15 cellular contexts compared by ENCODE assay signal in the genomic region with DNA sequence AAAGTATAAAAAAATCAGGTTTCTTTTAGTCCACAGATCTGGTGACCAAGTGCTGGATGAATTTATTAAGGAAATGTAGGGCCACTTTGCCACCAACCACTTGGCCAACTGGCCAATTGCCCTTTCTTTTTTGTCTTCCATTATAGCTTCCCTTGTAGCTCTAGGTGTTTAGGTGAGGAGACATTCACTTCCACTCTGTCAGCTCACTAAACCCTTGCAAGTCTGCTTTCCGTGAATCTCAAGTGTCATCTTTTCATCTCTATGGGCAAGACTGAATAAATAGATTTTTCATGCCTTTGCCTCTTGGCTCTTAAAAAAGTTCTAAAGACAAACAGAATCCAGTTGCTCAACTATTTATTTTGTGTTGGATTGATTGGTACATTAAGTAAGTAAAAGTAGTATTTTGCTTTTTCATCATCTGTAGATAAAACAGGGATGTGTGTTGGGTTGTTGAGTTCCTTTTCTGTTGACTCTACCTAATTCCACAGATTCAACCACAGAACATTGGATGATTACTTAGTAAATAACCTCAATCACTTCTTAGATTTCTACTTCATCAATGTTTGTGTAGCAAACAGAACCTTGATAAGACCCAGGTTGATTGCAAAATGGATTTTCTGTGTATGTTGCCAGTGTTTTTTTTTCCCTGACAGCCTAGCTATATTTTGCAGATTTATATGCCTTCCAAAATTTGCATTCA.
DNase-seq lines count a peak whose midpoint lies in the region; ATAC-seq and TF ChIP-seq lines count a peak whose summit lies in the region.
"Had no signal": no experiment of that assay in that cellular context is flagged by ENCODE, and none has a peak within 500 bp of the region (broad histone marks: within the 10 kb centered on the region; RNA-seq: fewer than 3 reads in every experiment).

No MANE protein-coding gene starts in this region.

- TF ChIP-seq CTCF in body of pancreas (IDR thresholded peaks at IDR 0.05) (no peak), right lobe of liver (IDR thresholded peaks at IDR 0.05) (no peak), thyroid gland (IDR thresholded peaks at IDR 0.05) (no peak)

- intact Hi-C loops in body of pancreas (cut with DNase I), result no loop called here
- intact Hi-C loops in right lobe of liver (cut with DNase I), result no loop called here
- intact Hi-C loops in thyroid gland (cut with DNase I), result no loop called here

- H3K4me3 ChIP-seq in body of pancreas (no peak overlapping the region), right lobe of liver (no peak overlapping the region), thyroid gland (replicated peaks in 1 of 3) (no peak overlapping the region)
- H3K4me3 ChIP-seq in CD8-positive, alpha-beta memory T cell (ENCODE audit: low read length), result no peak overlapping the region
- H3K4me3 ChIP-seq: A549, GM12878, GM23338 had no signal

- H3K9me3 Mint-ChIP-seq in CD8-positive, alpha-beta memory T cell, result no peaks in the 10 kb centered on the region
- H3K9me3 Mint-ChIP-seq: CD4-positive, alpha-beta memory T cell; GM23338; H9 had no signal

- peaks cover 4 to 8% of the 10 kb centered on the region in 2 donors for H3K27me3 Mint-ChIP-seq in CD8-positive, alpha-beta memory T cell

- H3K4me3 Mint-ChIP-seq in CD8-positive, alpha-beta memory T cell, result no peak overlapping the region
- H3K4me3 Mint-ChIP-seq: CD4-positive, alpha-beta memory T cell; GM23338; H9 had no signal

- peaks cover 10% of the 10 kb centered on the region for H3K4me1 ChIP-seq in body of pancreas
- peaks cover 0 to 10% (median 0%) of the 10 kb centered on the region in 4 donors for H3K4me1 ChIP-seq in right lobe of liver
- peaks cover 7 to 33% of the 10 kb centered on the region in 2 donors for H3K4me1 ChIP-seq in thyroid gland
- H3K4me1 ChIP-seq in CD8-positive, alpha-beta memory T cell (ENCODE audit: insufficient read depth, low read length), result no peaks in the 10 kb centered on the region
- H3K4me1 ChIP-seq: A549, BE2C had no signal

- no peaks in the 10 kb centered on the region for H3K36me3 ChIP-seq in body of pancreas (replicated peaks in 1 of 2; ENCODE audit: insufficient read depth in 1 of 2, low read depth in 2 of 2)
- H3K36me3 ChIP-seq in right lobe of liver, result no peaks in the 10 kb centered on the region
- H3K36me3 ChIP-seq in thyroid gland, result no peaks in the 10 kb centered on the region
- no peaks in the 10 kb centered on the region for H3K36me3 ChIP-seq in CD8-positive, alpha-beta memory T cell (ENCODE audit: insufficient read depth, low read length)
- H3K36me3 ChIP-seq: BE2C had no signal

- no peaks in the 10 kb centered on the region for H3K27me3 ChIP-seq in body of pancreas
- peaks cover 0 to 55% of the 10 kb centered on the region in 2 donors for H3K27me3 ChIP-seq in right lobe of liver
- no peaks in the 10 kb centered on the region for H3K27me3 ChIP-seq in thyroid gland
- no peaks in the 10 kb centered on the region for H3K27me3 ChIP-seq in CD8-positive, alpha-beta memory T cell (ENCODE audit: insufficient read depth, low read length, poor library complexity, severe bottlenecking)
- H3K27me3 ChIP-seq: BE2C had no signal

- H3K9me3 ChIP-seq in body of pancreas (no peaks in the 10 kb centered on the region), right lobe of liver (no peaks in the 10 kb centered on the region), thyroid gland (no peaks in the 10 kb centered on the region)
- no peaks in the 10 kb centered on the region for H3K9me3 ChIP-seq in CD8-positive, alpha-beta memory T cell (ENCODE audit: low read length)
- H3K9me3 ChIP-seq: A549, BE2C had no signal

- CTCF ChIA-PET in CD8-positive, alpha-beta memory T cell (lab: Charles Lee), result no interaction called here

- no peak overlapping the region for H3K27ac Mint-ChIP-seq in CD8-positive, alpha-beta memory T cell
- H3K27ac Mint-ChIP-seq: CD4-positive, alpha-beta memory T cell; GM23338; H9 had no signal

- H3K36me3 Mint-ChIP-seq in CD8-positive, alpha-beta memory T cell, result peaks cover 0 to under 1% (median 0%) of the 10 kb centered on the region in 3 donors
- H3K36me3 Mint-ChIP-seq: CD4-positive, alpha-beta memory T cell had no signal

- TF ChIP-seq POLR2A in body of pancreas (IDR thresholded peaks at IDR 0.05), result no peak
- no peak for TF ChIP-seq POLR2A in right lobe of liver (IDR thresholded peaks at IDR 0.05)
- no peak for TF ChIP-seq POLR2A in thyroid gland (IDR thresholded peaks at IDR 0.05)

- H3K4me1 Mint-ChIP-seq in CD8-positive, alpha-beta memory T cell, result no peaks in the 10 kb centered on the region
- H3K4me1 Mint-ChIP-seq: CD4-positive, alpha-beta memory T cell; GM23338 had no signal

- 12 to 15% methylated on average over 1 of the region's 1 CpG for WGBS in body of pancreas, 2 donors
- WGBS in right lobe of liver (ENCODE audit: insufficient coverage, low coverage, low lambda C conversion rate, missing lambda C conversion rate), result 31% methylated on average over 1 of the region's 1 CpG
- WGBS in thyroid gland, 2 donors, result 25 to 48% methylated on average over 1 of the region's 1 CpG

- peak; percentile 72 for ATAC-seq in body of pancreas
- ATAC-seq in right lobe of liver, result peak; percentile 92 to 98 (median 94)
- no peak for ATAC-seq in GM18868 (IDR thresholded peaks at IDR 0.05; ENCODE audit: unreplicated experiment)
- ATAC-seq: A549, GM12878, GM23338 had no signal

- H3K27ac ChIP-seq in body of pancreas (no peak overlapping the region), right lobe of liver (no peak overlapping the region), thyroid gland (peak overlapping the region in 1 of 3 donors; percentile 3)
- no peak overlapping the region for H3K27ac ChIP-seq in CD8-positive, alpha-beta memory T cell (ENCODE audit: low read depth, low read length)
- H3K27ac ChIP-seq: A549, C4-2B had no signal

- DNase-seq in DMS53 treated with DMSO at 0.1 percent for 48 hours (lab: John Stamatoyannopoulos, UW; ENCODE audit: unreplicated experiment) (peak; percentile 59), body of pancreas (no peak), right lobe of liver (no peak), thyroid gland (peak; percentile 9 to 12), GDM1 (lab: John Stamatoyannopoulos, UW) (no peak)
- no peak for DNase-seq in CD8-positive, alpha-beta memory T cell
- DNase-seq: BE2C; CD4-positive, alpha-beta memory T cell; COR-L47; H9 had no signal

- POLR2A ChIA-PET in CD8-positive, alpha-beta memory T cell (lab: Charles Lee), result no interaction called here

Comparison
In these comparisons a context has a peak if more than half of its experiments do, and no peak if none do; other contexts are left out.
1. DNase-seq: peak in DMS53 treated with DMSO at 0.1 percent for 48 hours (single experiment) and thyroid gland (2 of 2); none in body of pancreas (0 of 4), right lobe of liver (0 of 3), CD8-positive, alpha-beta memory T cell (0 of 5) and GDM1 (single experiment).